Comparison of ENCODE assay signal across 18 cellular contexts in the genomic region with DNA sequence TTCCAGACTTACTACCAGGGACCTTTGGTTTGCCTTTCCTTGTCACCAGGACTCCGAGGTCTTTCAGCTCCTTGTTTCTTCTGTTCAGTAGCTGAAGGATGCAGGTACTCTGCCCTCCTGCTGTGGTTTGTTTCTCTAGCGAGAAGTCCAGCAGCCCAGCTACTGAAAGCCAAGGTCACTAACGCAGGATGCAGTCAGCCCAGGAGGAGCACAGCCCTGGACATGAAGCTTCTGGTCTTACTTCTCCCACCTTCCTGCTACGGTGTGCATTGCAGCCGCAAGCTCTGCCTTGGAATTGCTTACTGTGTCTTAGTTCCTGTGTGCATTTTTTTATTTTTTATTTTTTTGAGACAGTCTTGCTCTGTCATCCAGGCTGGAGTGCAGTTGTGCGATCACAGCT.
A peak's percentile ranks its signal among the peaks of the same experiment; 100 is the strongest.
DNase-seq lines count a peak whose midpoint lies in the region; ATAC-seq, FAIRE-seq and TF ChIP-seq lines count a peak whose summit lies in the region.
"Had no signal": no experiment of that assay in that cellular context is flagged by ENCODE, and none has a peak within 500 bp of the region (broad histone marks: within the 10 kb centered on the region; RNA-seq: fewer than 3 reads in every experiment).

No MANE protein-coding gene starts in this region.

- no peak overlapping the region for H3K4me3 Mint-ChIP-seq in activated CD8-positive, alpha-beta memory T cell treated with anti-CD3 and anti-CD28 coated beads, Interleukin-2, amount 10 ng/mL, durations not matched to agents 7 days and 5 days
- H3K4me3 Mint-ChIP-seq in IgD-negative memory B cell, result peak overlapping the region; percentile 60 to 96 (median 90)
- H3K4me3 Mint-ChIP-seq in stimulated activated memory B cell treated with anti-CD40 and anti-IgM and Interleukin-4, amounts not matched to agents 10 μg/mL and 1 μg/mL and 100 μg/mL, for 72 hours, result no peak overlapping the region
- no peak overlapping the region for H3K4me3 Mint-ChIP-seq in HFFc6
- H3K4me3 Mint-ChIP-seq: central memory CD8-positive, alpha-beta T cell had no signal

- ATAC-seq in activated CD8-positive, alpha-beta memory T cell treated with anti-CD3 and anti-CD28 coated beads, Interleukin-2, amount 10 ng/mL, durations not matched to agents 7 days and 5 days, result no peak
- ATAC-seq in stimulated activated memory B cell treated with anti-CD40 and anti-IgM and Interleukin-4, amounts not matched to agents 10 μg/mL and 1 μg/mL and 100 μg/mL, for 72 hours, result no peak
- no peak for ATAC-seq in HG03432 (IDR thresholded peaks at IDR 0.05; ENCODE audit: unreplicated experiment)
- ATAC-seq: lower lobe of right lung had no signal

- no peak overlapping the region for H3K27ac Mint-ChIP-seq in activated CD8-positive, alpha-beta memory T cell treated with anti-CD3 and anti-CD28 coated beads, Interleukin-2, amount 10 ng/mL, durations not matched to agents 7 days and 5 days
- H3K27ac Mint-ChIP-seq in IgD-negative memory B cell (peak overlapping the region in 2 of 3 donors; percentile 93 to 99), HFFc6 (no peak overlapping the region)
- peak overlapping the region; percentile 88 for H3K27ac Mint-ChIP-seq in stimulated activated memory B cell treated with anti-CD40 and anti-IgM and Interleukin-4, amounts not matched to agents 10 μg/mL and 1 μg/mL and 100 μg/mL, for 72 hours

- H3K36me3 Mint-ChIP-seq in activated CD8-positive, alpha-beta memory T cell treated with anti-CD3 and anti-CD28 coated beads, Interleukin-2, amount 10 ng/mL, durations not matched to agents 7 days and 5 days, result peaks cover 36% of the 10 kb centered on the region
- H3K36me3 Mint-ChIP-seq in IgD-negative memory B cell, result peaks cover 2% of the 10 kb centered on the region
- peaks cover 34% of the 10 kb centered on the region for H3K36me3 Mint-ChIP-seq in stimulated activated memory B cell treated with anti-CD40 and anti-IgM and Interleukin-4, amounts not matched to agents 10 μg/mL and 1 μg/mL and 100 μg/mL, for 72 hours
- H3K36me3 Mint-ChIP-seq in HFFc6 (ENCODE audit: low read depth), result peaks cover 37% of the 10 kb centered on the region

- TF ChIP-seq POLR2A in GM12891 (IDR thresholded peaks at IDR 0.05; ENCODE audit: low read depth, low read length), result no peak

- peaks cover 3% of the 10 kb centered on the region for H3K9me3 Mint-ChIP-seq in activated CD8-positive, alpha-beta memory T cell treated with anti-CD3 and anti-CD28 coated beads, Interleukin-2, amount 10 ng/mL, durations not matched to agents 7 days and 5 days (ENCODE audit: low read depth)
- no peaks in the 10 kb centered on the region for H3K9me3 Mint-ChIP-seq in IgD-negative memory B cell
- H3K9me3 Mint-ChIP-seq in stimulated activated memory B cell treated with anti-CD40 and anti-IgM and Interleukin-4, amounts not matched to agents 10 μg/mL and 1 μg/mL and 100 μg/mL, for 72 hours, result peaks cover 2% of the 10 kb centered on the region
- peaks cover 31% of the 10 kb centered on the region for H3K9me3 Mint-ChIP-seq in HFFc6
- H3K9me3 Mint-ChIP-seq: central memory CD8-positive, alpha-beta T cell had no signal

- H3K27me3 Mint-ChIP-seq in activated CD8-positive, alpha-beta memory T cell treated with anti-CD3 and anti-CD28 coated beads, Interleukin-2, amount 10 ng/mL, durations not matched to agents 7 days and 5 days, result no peaks in the 10 kb centered on the region
- H3K27me3 Mint-ChIP-seq in IgD-negative memory B cell (no peaks in the 10 kb centered on the region), HFFc6 (ENCODE audit: insufficient read depth) (peaks cover 4% of the 10 kb centered on the region; the same call in 1 of the 2 replicates)
- no peaks in the 10 kb centered on the region for H3K27me3 Mint-ChIP-seq in stimulated activated memory B cell treated with anti-CD40 and anti-IgM and Interleukin-4, amounts not matched to agents 10 μg/mL and 1 μg/mL and 100 μg/mL, for 72 hours
- H3K27me3 Mint-ChIP-seq: central memory CD8-positive, alpha-beta T cell had no signal

- peak; percentile 39 for DNase-seq in activated CD8-positive, alpha-beta memory T cell treated with anti-CD3 and anti-CD28 coated beads, Interleukin-2, amount 10 ng/mL, durations not matched to agents 7 days and 5 days
- no peak for DNase-seq in activated CD8-positive, alpha-beta memory T cell treated with anti-CD3 and anti-CD28 coated beads, Interleukin-2, amount 50 U/mL, for 4 hours
- DNase-seq in ecto neural progenitor cell (ENCODE audit: low spot score), result peak; percentile 9
- no peak for DNase-seq in HFFc6
- no peak for DNase-seq in GM12891 (ENCODE audit: insufficient read length, low spot score)
- DNase-seq: activated CD4-positive, CD25-positive, alpha-beta regulatory T cell treated with anti-CD3 and anti-CD28 coated beads, Interleukin-2, amount 50 U/mL, for 72 hours; activated T-cell treated with anti-CD3 and anti-CD28 coated beads, Interleukin-2, amount 50 U/mL, for 1 hour; Caco-2; lower lobe of right lung; NCI-H748 treated with DMSO at 0.1 percent for 48 hours; RPMI8226; stimulated activated CD4-positive, alpha-beta T cell treated with anti-CD3 and anti-CD28 coated beads, Interleukin-4, amount 100 ng/mL, for 4 hours; uterus had no signal

- FAIRE-seq in GM12891 (lab: Jason Lieb, UNC), result no peak
- FAIRE-seq: G401.6 had no signal

- CTCF ChIA-PET in activated CD8-positive, alpha-beta memory T cell treated with anti-CD3 and anti-CD28 coated beads, Interleukin-2, amount 10 ng/mL, durations not matched to agents 7 days and 5 days (lab: Charles Lee), result interaction anchor here (8.8 to 14.8 kb wide), 2 partner anchors 12 to 26 kb away, joined by 76 to 145 read pairs; no protein-coding TSS in a partner anchor

- peaks cover 80% of the 10 kb centered on the region for H3K4me1 Mint-ChIP-seq in activated CD8-positive, alpha-beta memory T cell treated with anti-CD3 and anti-CD28 coated beads, Interleukin-2, amount 10 ng/mL, durations not matched to agents 7 days and 5 days
- H3K4me1 Mint-ChIP-seq in IgD-negative memory B cell (peaks cover 60 to 65% (median 62%) of the 10 kb centered on the region in 3 donors), HFFc6 (ENCODE audit: low read depth) (peaks cover 48% of the 10 kb centered on the region)
- peaks cover 82% of the 10 kb centered on the region for H3K4me1 Mint-ChIP-seq in stimulated activated memory B cell treated with anti-CD40 and anti-IgM and Interleukin-4, amounts not matched to agents 10 μg/mL and 1 μg/mL and 100 μg/mL, for 72 hours

- TF ChIP-seq CTCF in HFFc6 (IDR thresholded peaks at IDR 0.05), result no peak

TF ChIP-seq in GM12891, 5 proteins besides CTCF, POLR2A, EP300 and RAD21:
- TF ChIP-seq SPI1 (IDR thresholded peaks at IDR 0.05; ENCODE audit: low read depth, low read length), result no peak
- no peak for TF ChIP-seq PAX5 (IDR thresholded peaks at IDR 0.05; ENCODE audit: insufficient read depth, low read length, severe bottlenecking)
- TF ChIP-seq TAF1 (IDR thresholded peaks at IDR 0.05; ENCODE audit: low read depth, low read length), result no peak

Comparison
In these comparisons a context has a peak if more than half of its experiments do, and no peak if none do; other contexts are left out.
1. DNase-seq: peak in activated CD8-positive, alpha-beta memory T cell treated with anti-CD3 and anti-CD28 coated beads, Interleukin-2, amount 10 ng/mL, durations not matched to agents 7 days and 5 days (single experiment) and ecto neural progenitor cell (single experiment); none in activated CD8-positive, alpha-beta memory T cell treated with anti-CD3 and anti-CD28 coated beads, Interleukin-2, amount 50 U/mL, for 4 hours (single experiment), HFFc6 (single experiment) and GM12891 (single experiment).
2. H3K27ac Mint-ChIP-seq: peak in IgD-negative memory B cell (2 of 3) and stimulated activated memory B cell treated with anti-CD40 and anti-IgM and Interleukin-4, amounts not matched to agents 10 μg/mL and 1 μg/mL and 100 μg/mL, for 72 hours (single experiment); none in activated CD8-positive, alpha-beta memory T cell treated with anti-CD3 and anti-CD28 coated beads, Interleukin-2, amount 10 ng/mL, durations not matched to agents 7 days and 5 days (single experiment) and HFFc6 (single experiment).
3. H3K4me3 Mint-ChIP-seq: peak in IgD-negative memory B cell (4 of 4); none in activated CD8-positive, alpha-beta memory T cell treated with anti-CD3 and anti-CD28 coated beads, Interleukin-2, amount 10 ng/mL, durations not matched to agents 7 days and 5 days (single experiment), stimulated activated memory B cell treated with anti-CD40 and anti-IgM and Interleukin-4, amounts not matched to agents 10 μg/mL and 1 μg/mL and 100 μg/mL, for 72 hours (single experiment) and HFFc6 (single experiment).